Comparison of ENCODE assay signal across 28 cellular contexts in the genomic region with DNA sequence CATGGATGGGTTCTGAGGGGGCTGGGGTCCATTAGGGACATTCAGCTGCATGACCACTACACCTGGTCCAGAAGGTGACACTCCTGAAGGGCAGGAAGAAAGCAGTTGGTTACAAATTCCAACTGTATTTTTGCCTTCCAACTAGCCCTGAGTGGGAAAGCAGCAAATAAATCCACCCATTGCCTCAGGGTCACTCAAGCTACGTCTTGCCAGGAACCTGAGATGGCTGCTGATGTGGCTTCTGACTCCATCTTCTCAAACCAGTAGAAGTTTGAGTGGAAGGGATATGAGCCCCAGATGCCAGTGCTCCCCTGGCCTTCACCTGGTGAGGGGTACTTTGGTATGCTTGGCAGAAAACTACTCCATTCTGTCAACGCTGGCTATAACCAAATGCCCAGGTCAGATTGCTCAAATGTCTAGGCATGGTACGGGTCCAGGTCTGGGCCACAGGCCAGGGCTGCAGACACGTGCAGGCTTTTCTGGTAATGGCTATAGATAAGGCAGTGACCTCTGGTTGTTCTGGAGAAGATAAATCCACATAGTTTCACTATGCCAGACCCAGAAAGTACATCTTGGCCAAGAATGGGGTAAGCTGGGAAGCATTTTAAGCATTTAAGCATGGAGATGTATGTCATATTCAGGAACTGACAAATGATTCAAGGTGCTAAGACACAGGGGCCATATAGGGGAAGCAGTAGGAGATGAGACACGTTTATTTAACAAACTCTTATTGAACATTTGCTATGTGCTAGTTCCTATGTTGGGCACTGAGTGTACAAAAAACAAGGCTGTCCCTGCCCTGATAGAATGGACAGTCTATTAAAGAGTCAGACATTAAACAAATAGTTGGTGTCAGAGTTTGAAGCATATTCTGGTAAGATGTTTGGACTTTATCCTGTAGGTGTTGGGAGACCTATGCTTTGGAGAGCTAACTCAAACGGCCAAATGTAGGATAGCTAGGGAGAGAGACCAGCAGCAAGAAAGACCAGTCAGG. TPM values are rescaled to one million over a fixed set of nuclear protein-coding genes. Genes with fewer than 3 reads are reported as not detected.
A peak's percentile ranks its signal among the peaks of the same experiment; 100 is the strongest.
DNase-seq lines count a peak whose midpoint lies in the region; ATAC-seq and TF ChIP-seq lines count a peak whose summit lies in the region.
"Had no signal": no experiment of that assay in that cellular context is flagged by ENCODE, and none has a peak within 500 bp of the region (broad histone marks: within the 10 kb centered on the region; RNA-seq: fewer than 3 reads in every experiment).

No MANE protein-coding gene starts in this region.

- no peaks in the 10 kb centered on the region for H3K9me2 ChIP-seq in hepatocyte (replicated peaks; ENCODE audit: insufficient read depth)

- H3K4me3 Mint-ChIP-seq in MCF 10A (ENCODE audit: unreplicated experiment), result no peak overlapping the region
- H3K4me3 Mint-ChIP-seq: activated CD4-positive, alpha-beta T cell treated with anti-CD3 and anti-CD28 coated beads, Interleukin-2, amount 10 ng/mL, durations not matched to agents 24 days and 14 days; CD8-positive, alpha-beta memory T cell; stimulated activated memory B cell treated with anti-CD40 and anti-IgM and Interleukin-4, amounts not matched to agents 10 μg/mL and 1 μg/mL and 100 μg/mL, for 72 hours; T-cell had no signal

- TF ChIP-seq CTCF in adrenal gland (IDR thresholded peaks at IDR 0.05), result no peak
- no peak for TF ChIP-seq CTCF in fibroblast of pulmonary artery (IDR thresholded peaks at IDR 0.05; ENCODE audit: low read length, missing control alignments)
- TF ChIP-seq CTCF in hepatocyte (IDR thresholded peaks at IDR 0.05; ENCODE audit: poor library complexity), result no peak
- TF ChIP-seq CTCF in psoas muscle (IDR thresholded peaks at IDR 0.05), result no peak
- TF ChIP-seq CTCF in prostate gland (IDR thresholded peaks at IDR 0.05), result no peak
- no peak for TF ChIP-seq CTCF in MCF 10A (IDR thresholded peaks at IDR 0.05; ENCODE audit: unreplicated experiment)

- H3K4me2 ChIP-seq in hepatocyte, result no peak overlapping the region

- H3K9me3 Mint-ChIP-seq in MCF 10A (ENCODE audit: unreplicated experiment), result no peaks in the 10 kb centered on the region
- H3K9me3 Mint-ChIP-seq: activated CD4-positive, alpha-beta T cell treated with anti-CD3 and anti-CD28 coated beads, Interleukin-2, amount 10 ng/mL, durations not matched to agents 24 days and 14 days; activated naive CD4-positive, alpha-beta T cell treated with anti-CD3 and anti-CD28 coated beads, Interleukin-2, amount 50 U/mL, for 72 hours; CD8-positive, alpha-beta memory T cell; stimulated activated memory B cell treated with anti-CD40 and anti-IgM and Interleukin-4, amounts not matched to agents 10 μg/mL and 1 μg/mL and 100 μg/mL, for 72 hours; T-cell had no signal

- H3K36me3 Mint-ChIP-seq in MCF 10A (ENCODE audit: insufficient read depth, unreplicated experiment), result peaks cover 47% of the 10 kb centered on the region
- H3K36me3 Mint-ChIP-seq: activated naive CD4-positive, alpha-beta T cell treated with anti-CD3 and anti-CD28 coated beads, Interleukin-2, amount 50 U/mL, for 72 hours had no signal

- H3K4me3 ChIP-seq in adrenal gland (no peak overlapping the region), fibroblast of pulmonary artery (replicated peaks; ENCODE audit: low read depth, low read length) (no peak overlapping the region), hepatocyte (no peak overlapping the region), psoas muscle (no peak overlapping the region), prostate gland (no peak overlapping the region)
- H3K4me3 ChIP-seq: esophagus muscularis mucosa, gastroesophageal sphincter, SJSA1, upper lobe of right lung had no signal

- no peaks in the 10 kb centered on the region for H3K4me1 Mint-ChIP-seq in MCF 10A (ENCODE audit: insufficient read depth, unreplicated experiment)
- H3K4me1 Mint-ChIP-seq: T-cell had no signal

- ATAC-seq in psoas muscle (peak; percentile 21 to 65 (median 48)), HG02870 (IDR thresholded peaks at IDR 0.05; ENCODE audit: unreplicated experiment) (no peak)
- ATAC-seq: activated naive CD4-positive, alpha-beta T cell treated with anti-CD3 and anti-CD28 coated beads, Interleukin-2, amount 50 U/mL, for 72 hours; gastroesophageal sphincter; left colon; stimulated activated memory B cell treated with anti-CD40 and anti-IgM and Interleukin-4, amounts not matched to agents 10 μg/mL and 1 μg/mL and 100 μg/mL, for 72 hours; T-cell; upper lobe of right lung had no signal

- TF ChIP-seq POLR2A in adrenal gland (IDR thresholded peaks at IDR 0.05) (no peak), prostate gland (IDR thresholded peaks at IDR 0.05) (no peak)

- H3K27ac Mint-ChIP-seq in MCF 10A (ENCODE audit: low read depth, unreplicated experiment), result no peak overlapping the region
- H3K27ac Mint-ChIP-seq: activated CD4-positive, alpha-beta T cell treated with anti-CD3 and anti-CD28 coated beads, Interleukin-2, amount 10 ng/mL, durations not matched to agents 24 days and 14 days; activated naive CD4-positive, alpha-beta T cell treated with anti-CD3 and anti-CD28 coated beads, Interleukin-2, amount 50 U/mL, for 72 hours; progenitor cell of endocrine pancreas; stimulated activated memory B cell treated with anti-CD40 and anti-IgM and Interleukin-4, amounts not matched to agents 10 μg/mL and 1 μg/mL and 100 μg/mL, for 72 hours; T-cell had no signal

- intact Hi-C loops in adrenal gland (cut with DNase I) (no loop called here), psoas muscle (cut with DNase I) (no loop called here), prostate gland (cut with DNase I) (no loop called here), MCF 10A (cut with micrococcal nuclease) (no loop called here)

- CTCF ChIA-PET in MCF 10A (lab: Yijun Ruan, JAX), result interaction anchor here (0.7 to 13.7 kb wide), 4 partner anchors 16 to 195 kb away, joined by 3 to 139 read pairs (median 5); a partner anchor contains a TSS

- WGBS in adrenal gland, 4 donors, result 29 to 44% (median 42%) methylated on average over 6 of the region's 6 CpGs
- WGBS in hepatocyte (ENCODE audit: low lambda C conversion rate, missing lambda C conversion rate), result 78% methylated on average over 6 of the region's 6 CpGs
- WGBS in psoas muscle, 3 donors, result 28 to 41% (median 30%) methylated on average over 6 of the region's 6 CpGs
- 78% methylated on average over 6 of the region's 6 CpGs for WGBS in prostate gland

- H4K20me1 ChIP-seq in hepatocyte (ENCODE audit: insufficient read depth, poor library complexity, severe bottlenecking), result no peaks in the 10 kb centered on the region

- H3K27ac ChIP-seq in adrenal gland (peak overlapping the region in 2 of 5 donors; percentile 22 to 62), hepatocyte (peak overlapping the region; percentile 22), psoas muscle (peak overlapping the region; percentile 81), prostate gland (no peak overlapping the region)
- H3K27ac ChIP-seq: esophagus muscularis mucosa, gastroesophageal sphincter, HL-60, SJSA1, upper lobe of right lung, WERI-Rb-1 had no signal

- H3K27me3 ChIP-seq in adrenal gland, result no peaks in the 10 kb centered on the region
- no peaks in the 10 kb centered on the region for H3K27me3 ChIP-seq in hepatocyte
- H3K27me3 ChIP-seq in psoas muscle (ENCODE audit: insufficient read depth in 3 of 3, low read length in 2 of 3), result no peaks in the 10 kb centered on the region
- no peaks in the 10 kb centered on the region for H3K27me3 ChIP-seq in prostate gland (replicated peaks; ENCODE audit: insufficient read depth)
- H3K27me3 ChIP-seq: esophagus muscularis mucosa, gastroesophageal sphincter, SJSA1, upper lobe of right lung had no signal

- no peaks in the 10 kb centered on the region for H3K79me2 ChIP-seq in hepatocyte

- H3K36me3 ChIP-seq in adrenal gland (replicated peaks in 1 of 2) (peaks cover 0 to 57% of the 10 kb centered on the region in 2 donors), hepatocyte (replicated peaks; ENCODE audit: insufficient read depth, low read depth) (no peaks in the 10 kb centered on the region), psoas muscle (ENCODE audit: insufficient read depth in 1 of 2, low read depth in 1 of 2) (peaks cover 3 to 40% of the 10 kb centered on the region in 2 donors), prostate gland (peaks cover 8 to 26% of the 10 kb centered on the region in 2 donors)

- no peaks in the 10 kb centered on the region for H3K9me3 ChIP-seq in adrenal gland (replicated peaks in 1 of 3)
- H3K9me3 ChIP-seq in hepatocyte (ENCODE audit: low read depth), result no peaks in the 10 kb centered on the region
- no peaks in the 10 kb centered on the region for H3K9me3 ChIP-seq in psoas muscle
- H3K9me3 ChIP-seq in prostate gland, result no peaks in the 10 kb centered on the region
- H3K9me3 ChIP-seq: esophagus muscularis mucosa, gastroesophageal sphincter, SJSA1, upper lobe of right lung had no signal

- BruUV-seq in MCF 10A (replicated peaks; lab: Mats Ljungman, UMichigan), result no TSS peak

- peaks cover 11 to 16% of the 10 kb centered on the region in 2 donors for H3K4me1 ChIP-seq in adrenal gland (replicated peaks in 1 of 2)
- no peaks in the 10 kb centered on the region for H3K4me1 ChIP-seq in hepatocyte (ENCODE audit: insufficient read depth)
- H3K4me1 ChIP-seq in psoas muscle, result peaks cover 69% of the 10 kb centered on the region
- H3K4me1 ChIP-seq in prostate gland (replicated peaks), result no peaks in the 10 kb centered on the region
- H3K4me1 ChIP-seq: upper lobe of right lung had no signal

- H3K27me3 Mint-ChIP-seq in MCF 10A (ENCODE audit: insufficient read depth, unreplicated experiment), result no peaks in the 10 kb centered on the region
- H3K27me3 Mint-ChIP-seq: activated CD4-positive, alpha-beta T cell treated with anti-CD3 and anti-CD28 coated beads, Interleukin-2, amount 10 ng/mL, durations not matched to agents 24 days and 14 days; CD8-positive, alpha-beta memory T cell; progenitor cell of endocrine pancreas; stimulated activated memory B cell treated with anti-CD40 and anti-IgM and Interleukin-4, amounts not matched to agents 10 μg/mL and 1 μg/mL and 100 μg/mL, for 72 hours; T-cell had no signal

- DNase-seq in adrenal gland, result peak; percentile 40 to 89 (median 82)
- DNase-seq in fibroblast of pulmonary artery (ENCODE audit: low read depth), result peak; percentile 78
- peak; percentile 28 for DNase-seq in hepatocyte (ENCODE audit: low spot score)
- peak in 1 of 2 donors; percentile 67 for DNase-seq in psoas muscle
- no peak for DNase-seq in prostate gland (ENCODE audit: low spot score)
- no peak for DNase-seq in activated T-cell treated with anti-CD3 and anti-CD28 coated beads for 4 hours
- no peak for DNase-seq in MCF 10A (ENCODE audit: unreplicated experiment)
- DNase-seq: activated CD4-positive, alpha-beta T cell treated with anti-CD3 and anti-CD28 coated beads, Interleukin-2, amount 10 ng/mL, durations not matched to agents 24 days and 14 days; activated CD8-positive, alpha-beta memory T cell treated with anti-CD3 and anti-CD28 coated beads for 24 hours; anterior cingulate cortex; CD8-positive, alpha-beta memory T cell; central memory CD4-positive, alpha-beta T cell; hypothalamus; Karpas-422; left colon; mesenchymal stem cell; NCI-H1417 treated with DMSO at 0.1 percent for 48 hours; T-cell; upper lobe of right lung; WERI-Rb-1 had no signal

- no peak overlapping the region for H2AFZ ChIP-seq in hepatocyte

- POLR2A ChIA-PET in MCF 10A (lab: Yijun Ruan, JAX), result interaction anchor here (1.5 kb wide), 1 partner anchor 17 kb away, joined by 4 read pairs; no protein-coding TSS in a partner anchor

RNA-seq across cellular contexts. Expression of a gene that starts 8.3 kb away (rescaled TPM):
- total RNA-seq in adrenal gland (1 to 10 TPM in 7 of 8 donors, under 1 TPM in 1; 0.30 to 4.1 (median 2.5) TPM), hepatocyte (0.23 and 1.1 TPM in 2 replicates), psoas muscle (1,000 to 10,000 TPM in 2 of 4 donors, 100 to 1,000 TPM in 2; 576 to 1,676 (median 997) TPM), prostate gland (10 to 100 TPM in 1 of 2 donors, 1 to 10 TPM in 1; 4.8 to 20.9 TPM), MCF 10A (2022) (2.5 and 2.8 TPM in 2 replicates)
- polyA plus RNA-seq in adrenal gland (10 to 100 TPM in 1 of 3 donors, 1 to 10 TPM in 2; 2.0 to 10.5 (median 4.5) TPM), hepatocyte (0.49 and 0.83 TPM in 2 replicates), psoas muscle (1,000 to 10,000 TPM in 1 of 3 donors, 100 to 1,000 TPM in 1, 10 to 100 TPM in 1; 98.2 to 1,376 (median 738) TPM)
- polyA plus RNA-seq: CD8-positive, alpha-beta memory T cell had no signal

RNA-seq across cellular contexts. Expression of a gene that starts 29.8 kb away (rescaled TPM):
- 10 to 100 TPM; 57.0 to 94.7 (median 71.8) TPM for total RNA-seq in adrenal gland
- polyA plus RNA-seq in adrenal gland, result 10 to 100 TPM; 25.2 to 43.0 (median 29.0) TPM
- 168 and 193 TPM in 2 replicates for total RNA-seq in hepatocyte
- polyA plus RNA-seq in hepatocyte, result 85.3 and 126 TPM in 2 replicates
- total RNA-seq in psoas muscle, result 10 to 100 TPM; 39.2 to 59.2 (median 47.3) TPM
- polyA plus RNA-seq in psoas muscle, result 10 to 100 TPM; 36.6 to 66.8 (median 62.7) TPM
- 10 to 100 TPM; 49.6 to 51.4 TPM for total RNA-seq in prostate gland
- 375 and 421 TPM in 2 replicates for total RNA-seq in MCF 10A (2022)

RNA-seq across cellular contexts. Expression of a gene that starts 42.7 kb away (rescaled TPM):
- 1 to 10 TPM in 1 of 8 donors, under 1 TPM in 4, not detected in 3; 0.15 to 3.7 (median 0.42) TPM for total RNA-seq in adrenal gland
- polyA plus RNA-seq in adrenal gland, result 1 to 10 TPM in 2 of 3 donors, under 1 TPM in 1; 0.62 to 1.7 (median 1.2) TPM
- 0.52 and 1.1 TPM in 2 replicates for total RNA-seq in hepatocyte
- polyA plus RNA-seq in hepatocyte, result 2.7 and 3.3 TPM in 2 replicates
- total RNA-seq in psoas muscle, result under 1 TPM in 3 of 4 donors, not detected in 1; 0.24 to 0.58 (median 0.42) TPM
- under 1 TPM in 2 of 3 donors, not detected in 1; 0.01 to 0.20 TPM for polyA plus RNA-seq in psoas muscle
- 10 to 100 TPM; 10.2 to 18.1 TPM for total RNA-seq in prostate gland
- 2.2 and 2.8 TPM in 2 replicates for total RNA-seq in MCF 10A (2022)
- total RNA-seq: esophagus muscularis mucosa, left colon, upper lobe of right lung had no signal
- polyA plus RNA-seq: CD8-positive, alpha-beta memory T cell had no signal

Comparison
In these comparisons a context has a peak if more than half of its experiments do, and no peak if none do; other contexts are left out.
1. DNase-seq: peak in adrenal gland (7 of 7), fibroblast of pulmonary artery (single experiment) and hepatocyte (single experiment); none in prostate gland (single experiment), activated T-cell treated with anti-CD3 and anti-CD28 coated beads for 4 hours (single experiment) and MCF 10A (single experiment).
2. H3K27ac ChIP-seq: peak in hepatocyte (single experiment) and psoas muscle (single experiment); none in prostate gland (0 of 2).
3. RNA of a gene that starts 8.3 kb away (total RNA-seq): 576 to 1,676 TPM in psoas muscle; 4.8 to 20.9 TPM in prostate gland, 2.5 to 2.8 TPM in MCF 10A, 0.30 to 4.1 TPM in adrenal gland and 0.23 to 1.1 TPM in hepatocyte; every median in the first group is over 10 times any median in the second.